In the genomic region with DNA sequence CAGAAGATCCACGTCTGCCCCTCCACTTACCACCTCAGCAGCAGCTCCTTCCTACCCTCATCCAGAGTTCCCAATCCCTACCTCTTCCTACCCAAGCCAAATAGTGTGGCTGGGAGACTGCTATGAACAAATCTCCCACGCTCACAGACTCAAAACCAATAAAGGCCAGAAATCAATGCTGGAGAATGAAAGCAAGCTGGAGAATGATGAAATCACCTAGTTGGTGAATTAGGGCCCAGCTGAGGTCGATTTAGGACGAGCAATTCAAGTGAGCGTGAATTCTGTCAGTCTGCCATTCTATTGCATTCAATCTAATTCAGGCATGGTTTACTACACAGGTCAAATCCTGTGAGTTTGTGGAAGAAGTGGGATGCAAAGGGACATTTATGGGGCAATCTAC, we compare ENCODE assay signal across 14 cellular contexts.
"Had no signal": no experiment of that assay in that cellular context is flagged by ENCODE, and none has a peak within 500 bp of the region (broad histone marks: within the 10 kb centered on the region; RNA-seq: fewer than 3 reads in every experiment).

No MANE protein-coding gene starts in this region.

- H3K4me1 ChIP-seq: gastroesophageal sphincter, uterus had no signal

- H3K9me3 ChIP-seq: gastroesophageal sphincter, ovary, tibial artery, upper lobe of left lung, uterus had no signal

- DNase-seq: cortex of kidney, kidney, mesendoderm, tibial artery had no signal

- H3K4me2 ChIP-seq: smooth muscle cell had no signal

- H3K27ac ChIP-seq: dorsolateral prefrontal cortex, gastroesophageal sphincter, ovary, tibial artery, upper lobe of left lung, uterus had no signal

- H3K27me3 ChIP-seq: dorsolateral prefrontal cortex, ovary, tibial artery, upper lobe of left lung, uterus had no signal

- H3K27ac Mint-ChIP-seq: progenitor cell of endocrine pancreas; stimulated activated effector memory CD8-positive, alpha-beta T cell treated with anti-CD3 and anti-CD28 coated beads, Interleukin-12 subunit alpha, Interleukin-12 subunit beta, amount 100 ng/mL, for 72 hours had no signal

- H3K4me3 Mint-ChIP-seq: nephron; stimulated activated effector memory CD8-positive, alpha-beta T cell treated with anti-CD3 and anti-CD28 coated beads, Interleukin-12 subunit alpha, Interleukin-12 subunit beta, amount 100 ng/mL, for 72 hours had no signal

- H3K4me1 Mint-ChIP-seq: stimulated activated effector memory CD8-positive, alpha-beta T cell treated with anti-CD3 and anti-CD28 coated beads, Interleukin-12 subunit alpha, Interleukin-12 subunit beta, amount 100 ng/mL, for 72 hours had no signal

- H3K36me3 ChIP-seq: ovary, uterus had no signal

- H3K9me3 Mint-ChIP-seq: naive B cell; nephron; stimulated activated effector memory CD8-positive, alpha-beta T cell treated with anti-CD3 and anti-CD28 coated beads, Interleukin-12 subunit alpha, Interleukin-12 subunit beta, amount 100 ng/mL, for 72 hours had no signal

- H3K4me3 ChIP-seq: dorsolateral prefrontal cortex, gastroesophageal sphincter, ovary, smooth muscle cell, tibial artery, upper lobe of left lung, uterus had no signal
